In genomic region chr2:69893684-69894481, GRCh38 we compare ENCODE assay signal across 8 cellular contexts. TPM values are rescaled to one million over a fixed set of nuclear protein-coding genes. Genes with fewer than 3 reads are reported as not detected.
A peak's percentile ranks its signal among the peaks of the same experiment; 100 is the strongest.
DNase-seq lines count a peak whose midpoint lies in the region; ATAC-seq and TF ChIP-seq lines count a peak whose summit lies in the region.

A gene with protein sequence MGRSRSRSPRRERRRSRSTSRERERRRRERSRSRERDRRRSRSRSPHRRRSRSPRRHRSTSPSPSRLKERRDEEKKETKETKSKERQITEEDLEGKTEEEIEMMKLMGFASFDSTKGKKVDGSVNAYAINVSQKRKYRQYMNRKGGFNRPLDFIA (plus strand): TSS chr2:69893956. CDS start chr2:69893985, 29 bp downstream.

- H3K27me3 ChIP-seq in CD4-positive, alpha-beta memory T cell (ENCODE audit: insufficient read depth, low read length), result no peaks in the 10 kb centered on the region

- H3K4me3 ChIP-seq in CD4-positive, alpha-beta memory T cell (ENCODE audit: low read length in 2 of 2), result peak within 1 kb of the TSS; percentile 94 to 98
- H3K4me3 ChIP-seq in LNCaP clone FGC (ENCODE audit: low read depth, low read length) (peak within 1 kb of the TSS; percentile 76), fibroblast of the aortic adventitia (ENCODE audit: low read depth, low read length) (peak within 1 kb of the TSS; percentile 83)

- intact Hi-C loops in CD4-positive, alpha-beta memory T cell (cut with micrococcal nuclease), result loop anchor here (5.0 kb wide), 1 partner anchor 353 kb away; the partner anchor contains the start of gene TIA1

- peak within 1 kb of the TSS; percentile 92 to 100 (median 100) for H3K4me3 Mint-ChIP-seq in CD4-positive, alpha-beta memory T cell
- H3K4me3 Mint-ChIP-seq in natural killer cell treated with Interleukin-12 subunit alpha and Interleukin-12 subunit beta and Interleukin-15 and Interleukin-18, amount 100 ng/mL, for 72 hours, result peak within 1 kb of the TSS; percentile 100

- no peaks in the 10 kb centered on the region for H3K27me3 Mint-ChIP-seq in CD4-positive, alpha-beta memory T cell
- no peaks in the 10 kb centered on the region for H3K27me3 Mint-ChIP-seq in natural killer cell treated with Interleukin-12 subunit alpha and Interleukin-12 subunit beta and Interleukin-15 and Interleukin-18, amount 100 ng/mL, for 72 hours

- H3K27ac Mint-ChIP-seq in CD4-positive, alpha-beta memory T cell, result peak within 1 kb of the TSS; percentile 95 to 99 (median 98)
- H3K27ac Mint-ChIP-seq in natural killer cell treated with Interleukin-12 subunit alpha and Interleukin-12 subunit beta and Interleukin-15 and Interleukin-18, amount 100 ng/mL, for 72 hours, result peak within 1 kb of the TSS; percentile 98 to 100

- H3K9me3 Mint-ChIP-seq in CD4-positive, alpha-beta memory T cell, result peaks cover 0 to 4% (median 0%) of the 10 kb centered on the region in 8 donors
- H3K9me3 Mint-ChIP-seq in natural killer cell treated with Interleukin-12 subunit alpha and Interleukin-12 subunit beta and Interleukin-15 and Interleukin-18, amount 100 ng/mL, for 72 hours, result no peaks in the 10 kb centered on the region

- no peak for TF ChIP-seq CTCF in LNCaP clone FGC (IDR thresholded peaks at IDR 0.05; ENCODE audit: control insufficient read depth, extremely low read depth, insufficient read depth)
- no peak for TF ChIP-seq CTCF in fibroblast of the aortic adventitia (IDR thresholded peaks at IDR 0.05; ENCODE audit: insufficient read depth, low read length)

- peak; percentile 77 to 81 (median 80) for DNase-seq in CD4-positive, alpha-beta memory T cell
- DNase-seq in LNCaP clone FGC (ENCODE audit: low read depth) (peak; percentile 25), SIG-M5 treated with dmso at 0.1 percent for 504 hours (lab: John Stamatoyannopoulos, UW; ENCODE audit: unreplicated experiment) (peak; percentile 82), fibroblast of the aortic adventitia (ENCODE audit: low read depth) (peak; percentile 88)
- peak; percentile 93 for DNase-seq in activated effector memory CD4-positive, alpha-beta T cell treated with anti-CD3 and anti-CD28 coated beads, Interleukin-2, amount 50 U/mL, for 16 hours
- DNase-seq in natural killer cell treated with Interleukin-12 subunit alpha and Interleukin-12 subunit beta and Interleukin-15 and Interleukin-18, amount 100 ng/mL, for 72 hours (ENCODE audit: low spot score), result peak; percentile 90
- peak; percentile 84 for DNase-seq in stimulated activated naive CD8-positive, alpha-beta T cell treated with anti-CD3 and anti-CD28 coated beads, Interleukin-15, Interleukin-2, amounts not matched to agents 100 U/mL and 50 U/mL, for 24 hours

- peaks cover 20 to 34% of the 10 kb centered on the region in 2 donors for H3K36me3 Mint-ChIP-seq in CD4-positive, alpha-beta memory T cell
- peaks cover 17% of the 10 kb centered on the region for H3K36me3 Mint-ChIP-seq in natural killer cell treated with Interleukin-12 subunit alpha and Interleukin-12 subunit beta and Interleukin-15 and Interleukin-18, amount 100 ng/mL, for 72 hours

- H3K9me3 ChIP-seq in CD4-positive, alpha-beta memory T cell (ENCODE audit: control insufficient read depth in 1 of 2, low read length in 2 of 2), result no peaks in the 10 kb centered on the region

- peaks cover 22 to 53% (median 36%) of the 10 kb centered on the region in 4 donors for H3K4me1 Mint-ChIP-seq in CD4-positive, alpha-beta memory T cell
- H3K4me1 Mint-ChIP-seq in natural killer cell treated with Interleukin-12 subunit alpha and Interleukin-12 subunit beta and Interleukin-15 and Interleukin-18, amount 100 ng/mL, for 72 hours (ENCODE audit: low read depth in 2 of 2), result peaks cover 24 to 41% of the 10 kb centered on the region in 2 donors

- peak within 1 kb of the TSS; percentile 89 for H3K27ac ChIP-seq in CD4-positive, alpha-beta memory T cell (ENCODE audit: low read depth, low read length)

- POLR2A ChIA-PET in CD4-positive, alpha-beta memory T cell (lab: Charles Lee; ENCODE audit: partially characterized antibody), result interaction anchor here (0.7 to 2.7 kb wide), 17 partner anchors 9 to 457 kb away, joined by 3 to 31 read pairs (median 6); partner anchors contain the start of genes C2orf42, GMCL1, MXD1 and NFU1

- H3K36me3 ChIP-seq in CD4-positive, alpha-beta memory T cell (ENCODE audit: insufficient read depth, low read length), result peaks cover 12% of the 10 kb centered on the region

- peak; percentile 50 for ATAC-seq in GM21367 (IDR thresholded peaks at IDR 0.05; ENCODE audit: unreplicated experiment)
- ATAC-seq in natural killer cell treated with Interleukin-12 subunit alpha and Interleukin-12 subunit beta and Interleukin-15 and Interleukin-18, amount 100 ng/mL, for 72 hours, result peak; percentile 88 to 91
- peak; percentile 90 for ATAC-seq in stimulated activated naive CD8-positive, alpha-beta T cell treated with anti-CD3 and anti-CD28 coated beads, Interleukin-15, Interleukin-2, amounts not matched to agents 100 U/mL and 50 U/mL, for 24 hours

- H3K4me1 ChIP-seq in CD4-positive, alpha-beta memory T cell (ENCODE audit: insufficient read depth, low read length), result peaks cover 28% of the 10 kb centered on the region

- CTCF ChIA-PET in CD4-positive, alpha-beta memory T cell (lab: Charles Lee; ENCODE audit: partially characterized antibody), result interaction anchor here (0.6 to 1.5 kb wide), 7 partner anchors 177 to 1091 kb away, joined by 3 to 6 read pairs (median 3); partner anchors contain the start of gene NFU1

RNA-seq across cellular contexts. Expression of the gene that starts here (rescaled TPM):
- total RNA-seq in CD4-positive, alpha-beta memory T cell, result 10 to 100 TPM; 44.6 to 48.5 TPM
- polyA plus RNA-seq in CD4-positive, alpha-beta memory T cell, result 10 to 100 TPM; 62.6 to 66.0 TPM
- total RNA-seq in fibroblast of the aortic adventitia (ENCODE audit: low replicate concordance), result 49.4 and 53.6 TPM in 2 replicates
- 10 to 100 TPM; 43.0 to 64.4 TPM for total RNA-seq in natural killer cell treated with Interleukin-12 subunit alpha and Interleukin-12 subunit beta and Interleukin-15 and Interleukin-18, amount 100 ng/mL, for 72 hours

Comparison
In these comparisons a context has a peak if more than half of its experiments do, and no peak if none do; other contexts are left out.
1. Peak in every context shown above with its lines: DNase-seq, ATAC-seq, H3K4me3 ChIP-seq and H3K27ac ChIP-seq.
2. DNase-seq: peak in every context shown above with its lines; median percentile 93 in activated effector memory CD4-positive, alpha-beta T cell treated with anti-CD3 and anti-CD28 coated beads, Interleukin-2, amount 50 U/mL, for 16 hours; 90 in natural killer cell treated with Interleukin-12 subunit alpha and Interleukin-12 subunit beta and Interleukin-15 and Interleukin-18, amount 100 ng/mL, for 72 hours; 88 in fibroblast of the aortic adventitia; 84 in stimulated activated naive CD8-positive, alpha-beta T cell treated with anti-CD3 and anti-CD28 coated beads, Interleukin-15, Interleukin-2, amounts not matched to agents 100 U/mL and 50 U/mL, for 24 hours; 82 in SIG-M5 treated with dmso at 0.1 percent for 504 hours; 80 in CD4-positive, alpha-beta memory T cell; 25 in LNCaP clone FGC.